Comparison of ENCODE assay signal across 10 cellular contexts in the genomic region with DNA sequence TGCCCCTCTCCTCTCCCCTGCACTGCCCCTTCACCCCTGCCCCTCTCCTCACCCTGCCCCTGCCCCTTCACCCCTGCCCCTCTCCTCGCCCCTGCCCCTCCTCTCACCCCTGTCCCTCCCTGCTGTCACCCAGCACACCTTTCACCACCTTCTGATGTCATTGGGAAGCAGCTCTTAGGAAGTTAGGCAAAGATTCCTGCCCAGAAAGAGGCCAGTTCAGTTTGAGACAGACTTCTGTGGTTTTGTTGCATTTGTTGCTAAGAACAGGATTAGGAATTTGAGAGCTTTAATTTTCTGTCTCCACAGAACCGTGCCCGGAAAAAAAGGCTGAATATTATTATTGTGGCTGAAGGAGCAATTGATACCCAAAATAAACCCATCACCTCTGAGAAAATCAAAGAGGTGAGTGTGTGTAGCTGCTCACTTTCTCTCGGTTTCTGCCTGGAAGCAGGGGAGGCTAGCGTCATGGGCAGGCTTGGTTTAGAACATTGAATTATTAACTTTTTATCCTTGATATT. TPM values are rescaled to one million over a fixed set of nuclear protein-coding genes. Genes with fewer than 3 reads are reported as not detected.
DNase-seq lines count a peak whose midpoint lies in the region; TF ChIP-seq lines count a peak whose summit lies in the region.
"Had no signal": no experiment of that assay in that cellular context is flagged by ENCODE, and none has a peak within 500 bp of the region (broad histone marks: within the 10 kb centered on the region; RNA-seq: fewer than 3 reads in every experiment).

No MANE protein-coding gene starts in this region.

- TF ChIP-seq CTCF in VCaP (conservative IDR thresholded peaks at IDR 0.05) (no peak), tibial nerve (IDR thresholded peaks at IDR 0.05) (no peak)

- H3K4me3 ChIP-seq in duodenal mucosa (ENCODE audit: low read depth in 1 of 2, low read length in 2 of 2) (no peak overlapping the region), tibial nerve (peak overlapping the region in 1 of 4 donors; percentile 26)

- WGBS in tibial nerve, 2 donors, result 24 to 29% methylated on average over 4 of the region's 5 CpGs

- H3K4me1 ChIP-seq in duodenal mucosa (ENCODE audit: control insufficient read depth in 1 of 2, insufficient read depth in 2 of 2, low read length in 2 of 2) (peaks cover 4 to 9% of the 10 kb centered on the region in 2 donors), tibial nerve (peaks cover 0 to 12% (median 0%) of the 10 kb centered on the region in 4 donors)

- DNase-seq in midbrain (lab: John Stamatoyannopoulos, UW) (peak; percentile 51), tibial nerve (ENCODE audit: low spot score in 2 of 2) (no peak), DMS53 (lab: John Stamatoyannopoulos, UW) (no peak), HUDEP-2 (lab: John Stamatoyannopoulos, UW; ENCODE audit: unreplicated experiment in 76 of 76) (no peak)
- DNase-seq in NK-92 treated with Interleukin-12 subunit alpha and Interleukin-12 subunit beta, amount 100 ng/mL, for 24 hours (lab: John Stamatoyannopoulos, UW), result no peak
- DNase-seq: activated CD4-positive, alpha-beta T cell treated with anti-CD3 and anti-CD28 coated beads for 4 hours; activated gamma-delta T cell treated with Interleukin-2 at 50 U/mL for 16 hours; NCI-H82 had no signal

- H3K27ac ChIP-seq in VCaP (peak overlapping the region; percentile 45), duodenal mucosa (ENCODE audit: low read depth, low read length) (peak overlapping the region; percentile 47), tibial nerve (peak overlapping the region; percentile 64 to 92 (median 81))

- TF ChIP-seq POLR2A in tibial nerve (IDR thresholded peaks at IDR 0.05), result peak in 1 of 2 donors; percentile 7

- H3K9ac ChIP-seq in duodenal mucosa (ENCODE audit: low read depth in 1 of 2, low read length in 2 of 2), result no peak overlapping the region

- peaks cover 23 to 72% of the 10 kb centered on the region in 2 donors for H3K36me3 ChIP-seq in duodenal mucosa (ENCODE audit: control insufficient read depth in 1 of 2, insufficient read depth in 2 of 2, low read length in 2 of 2)
- peaks cover 0 to 29% (median 0%) of the 10 kb centered on the region in 3 donors for H3K36me3 ChIP-seq in tibial nerve

- H3K9me3 ChIP-seq in duodenal mucosa (ENCODE audit: control insufficient read depth in 1 of 2, low read length in 2 of 2) (no peaks in the 10 kb centered on the region), tibial nerve (no peaks in the 10 kb centered on the region)

- TF ChIP-seq EP300 in tibial nerve (IDR thresholded peaks at IDR 0.05), result no peak

- H3K27me3 ChIP-seq in duodenal mucosa (ENCODE audit: control insufficient read depth in 1 of 2, insufficient read depth in 2 of 2, low read length in 2 of 2), result no peaks in the 10 kb centered on the region
- no peaks in the 10 kb centered on the region for H3K27me3 ChIP-seq in tibial nerve

RNA-seq across cellular contexts. Expression of a gene that starts 39.6 kb away (rescaled TPM):
- 10 to 100 TPM; 22.4 to 45.4 (median 29.1) TPM for total RNA-seq in tibial nerve
